ENCODE assay signal across 8 cellular contexts in the genomic region with DNA sequence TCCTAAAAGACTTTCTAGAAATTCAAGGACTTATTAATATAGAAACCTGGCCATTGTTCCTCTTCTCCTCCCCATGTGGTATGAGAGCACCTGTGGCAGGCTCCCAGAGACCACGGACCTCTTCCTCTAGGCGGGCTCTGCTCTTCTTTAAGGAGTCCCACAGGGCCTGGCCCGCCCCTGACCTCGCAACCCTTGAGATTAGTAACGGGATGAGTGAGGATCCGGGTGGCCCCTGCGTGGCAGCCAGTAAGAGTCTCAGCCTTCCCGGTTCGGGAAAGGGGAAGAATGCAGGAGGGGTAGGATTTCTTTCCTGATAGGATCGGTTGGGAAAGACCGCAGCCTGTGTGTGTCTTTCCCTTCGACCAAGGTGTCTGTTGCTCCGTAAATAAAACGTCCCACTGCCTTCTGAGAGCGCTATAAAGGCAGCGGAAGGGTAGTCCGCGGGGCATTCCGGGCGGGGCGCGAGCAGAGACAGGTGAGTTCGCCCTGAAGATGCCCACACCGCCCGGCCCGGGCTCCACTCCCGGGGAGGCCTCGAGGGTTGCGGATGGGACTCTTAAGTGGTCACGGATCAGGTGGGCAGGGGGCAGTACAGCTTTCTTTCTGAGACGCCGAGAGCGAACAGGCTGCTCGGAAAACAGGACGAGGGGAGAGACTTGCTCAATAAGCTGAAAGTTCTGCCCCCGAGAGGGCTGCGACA. TPM values are rescaled to one million over a fixed set of nuclear protein-coding genes. Genes with fewer than 3 reads are reported as not detected.
A peak's percentile ranks its signal among the peaks of the same experiment; 100 is the strongest.
DNase-seq lines count a peak whose midpoint lies in the region; ATAC-seq and TF ChIP-seq lines count a peak whose summit lies in the region.

SLC26A4 (plus strand) TSS at position 448 of the 700 bp plus-strand sequence. CDS start 814 bp downstream, outside the sequence.

- H3K9me3 Mint-ChIP-seq in brain = peaks cover 0 to 3% (median 0%) of the 10 kb centered on the region in 5 experiments
- no peaks in the 10 kb centered on the region for H3K9me3 Mint-ChIP-seq in stimulated activated memory B cell treated with anti-CD40 and anti-IgM and Interleukin-4, amounts not matched to agents 10 μg/mL and 1 μg/mL and 100 μg/mL, for 72 hours

- peak within 1 kb of the TSS in 2 of 5 experiments; percentile 71 to 95 for H3K27ac Mint-ChIP-seq in brain
- H3K27ac Mint-ChIP-seq in stimulated activated memory B cell treated with anti-CD40 and anti-IgM and Interleukin-4, amounts not matched to agents 10 μg/mL and 1 μg/mL and 100 μg/mL, for 72 hours = peak within 1 kb of the TSS; percentile 18

- no peaks in the 10 kb centered on the region for H3K36me3 Mint-ChIP-seq in brain
- no peaks in the 10 kb centered on the region for H3K36me3 Mint-ChIP-seq in stimulated activated memory B cell treated with anti-CD40 and anti-IgM and Interleukin-4, amounts not matched to agents 10 μg/mL and 1 μg/mL and 100 μg/mL, for 72 hours

- TF ChIP-seq CTCF in brain (conservative IDR thresholded peaks at IDR 0.05) = no peak

- intact Hi-C loops in Right ventricle myocardium inferior (cut with DNase I) = no loop called here
- intact Hi-C loops in cardiac septum (cut with DNase I) = no loop called here

- peaks cover 7% of the 10 kb centered on the region for H3K4me1 Mint-ChIP-seq in brain
- peaks cover 38% of the 10 kb centered on the region for H3K4me1 Mint-ChIP-seq in stimulated activated memory B cell treated with anti-CD40 and anti-IgM and Interleukin-4, amounts not matched to agents 10 μg/mL and 1 μg/mL and 100 μg/mL, for 72 hours

- H3K27me3 Mint-ChIP-seq in brain = peaks cover 78% of the 10 kb centered on the region
- no peaks in the 10 kb centered on the region for H3K27me3 Mint-ChIP-seq in stimulated activated memory B cell treated with anti-CD40 and anti-IgM and Interleukin-4, amounts not matched to agents 10 μg/mL and 1 μg/mL and 100 μg/mL, for 72 hours

- peak; percentile 66 for DNase-seq in Right ventricle myocardium inferior (ENCODE audit: missing footprints)
- DNase-seq in cardiac septum (ENCODE audit: low spot score) = no peak
- DNase-seq in NCI-H526 treated with DMSO at 0.1 percent for 48 hours (lab: John Stamatoyannopoulos, UW) = peak; percentile 30
- no peak for DNase-seq in left lobe of liver (ENCODE audit: low spot score)

- peak within 1 kb of the TSS; percentile 90 to 94 (median 92) for H3K4me3 Mint-ChIP-seq in brain
- H3K4me3 Mint-ChIP-seq in stimulated activated memory B cell treated with anti-CD40 and anti-IgM and Interleukin-4, amounts not matched to agents 10 μg/mL and 1 μg/mL and 100 μg/mL, for 72 hours = peak within 1 kb of the TSS; percentile 91

- ATAC-seq in Right ventricle myocardium inferior (no peak), left lobe of liver (peak; percentile 6), HG02763 (IDR thresholded peaks at IDR 0.05; ENCODE audit: unreplicated experiment) (no peak), GM19397 (IDR thresholded peaks at IDR 0.05; ENCODE audit: unreplicated experiment) (no peak)
- ATAC-seq in stimulated activated memory B cell treated with anti-CD40 and anti-IgM and Interleukin-4, amounts not matched to agents 10 μg/mL and 1 μg/mL and 100 μg/mL, for 72 hours = peak; percentile 83

RNA-seq across cellular contexts. Expression of gene SLC26A4, which starts in this region (rescaled TPM):
- 0.27 TPM for total RNA-seq in Right ventricle myocardium inferior
- 1.5 TPM for total RNA-seq in cardiac septum
- polyA plus RNA-seq in brain (ENCODE audit: insufficient read depth, low read depth, low replicate concordance) = not detected
- total RNA-seq in left lobe of liver = not detected

Comparison
In these comparisons a context has a peak if more than half of its experiments do, and no peak if none do; other contexts are left out.
1. Peak in DNase-seq in Right ventricle myocardium inferior; RNA of the gene not detected or under 1 TPM.
2. Peak in ATAC-seq in left lobe of liver; RNA of the gene not detected or under 1 TPM.